Comparison of ENCODE assay signal across 1 cellular context in the genomic region with DNA sequence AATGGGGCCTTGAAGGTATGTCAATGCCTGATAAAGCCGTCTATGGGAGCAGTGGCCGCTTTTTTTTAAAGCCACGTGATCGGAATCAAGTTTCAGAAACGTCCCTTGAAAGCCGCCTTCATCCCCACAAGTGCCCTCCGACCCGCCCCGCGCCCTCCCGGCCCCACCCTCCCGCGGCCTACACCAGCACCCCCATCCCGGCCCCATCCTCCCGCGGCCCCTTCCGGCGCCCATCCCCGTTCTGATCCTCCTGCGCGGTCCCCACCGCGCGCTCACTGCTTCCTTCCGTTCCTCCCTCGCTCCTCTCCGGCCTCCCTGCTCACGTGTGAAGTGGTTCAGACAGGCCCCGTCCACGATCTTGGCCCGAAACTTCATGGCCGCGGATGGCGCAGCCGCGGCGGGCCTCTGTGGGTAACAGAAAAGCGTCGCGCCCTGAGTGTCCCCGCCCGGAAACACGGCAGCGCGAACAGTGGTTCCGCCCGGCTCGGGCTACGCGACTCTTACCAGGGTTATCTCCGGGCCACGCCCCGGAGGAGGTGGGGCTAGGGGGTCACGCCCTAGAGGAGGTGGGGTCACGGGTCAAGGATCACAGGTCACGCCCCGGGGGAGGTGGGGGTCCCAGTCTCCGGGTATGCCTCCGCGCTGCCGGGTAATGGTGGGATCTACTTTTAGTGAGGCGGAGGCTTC.
TF ChIP-seq lines count a peak whose summit lies in the region.

TSS of gene HUS1 (minus strand) at position 471 of the 687 bp plus-strand sequence. CDS start at position 375, 96 bp downstream.

TF ChIP-seq in GM23338, 12 proteins besides CTCF, POLR2A, EP300 and RAD21 (continued from another document):
- TF ChIP-seq ETS1 (IDR thresholded peaks at IDR 0.05) (peak; percentile 57), ZNF331 (CRISPR knock-in tag; IDR thresholded peaks at IDR 0.05; ENCODE audit: low read depth) (no peak), CREB1 (CRISPR knock-in tag; IDR thresholded peaks at IDR 0.05; ENCODE audit: low read depth) (peak; percentile 84)
- TF ChIP-seq, protein P1, sequence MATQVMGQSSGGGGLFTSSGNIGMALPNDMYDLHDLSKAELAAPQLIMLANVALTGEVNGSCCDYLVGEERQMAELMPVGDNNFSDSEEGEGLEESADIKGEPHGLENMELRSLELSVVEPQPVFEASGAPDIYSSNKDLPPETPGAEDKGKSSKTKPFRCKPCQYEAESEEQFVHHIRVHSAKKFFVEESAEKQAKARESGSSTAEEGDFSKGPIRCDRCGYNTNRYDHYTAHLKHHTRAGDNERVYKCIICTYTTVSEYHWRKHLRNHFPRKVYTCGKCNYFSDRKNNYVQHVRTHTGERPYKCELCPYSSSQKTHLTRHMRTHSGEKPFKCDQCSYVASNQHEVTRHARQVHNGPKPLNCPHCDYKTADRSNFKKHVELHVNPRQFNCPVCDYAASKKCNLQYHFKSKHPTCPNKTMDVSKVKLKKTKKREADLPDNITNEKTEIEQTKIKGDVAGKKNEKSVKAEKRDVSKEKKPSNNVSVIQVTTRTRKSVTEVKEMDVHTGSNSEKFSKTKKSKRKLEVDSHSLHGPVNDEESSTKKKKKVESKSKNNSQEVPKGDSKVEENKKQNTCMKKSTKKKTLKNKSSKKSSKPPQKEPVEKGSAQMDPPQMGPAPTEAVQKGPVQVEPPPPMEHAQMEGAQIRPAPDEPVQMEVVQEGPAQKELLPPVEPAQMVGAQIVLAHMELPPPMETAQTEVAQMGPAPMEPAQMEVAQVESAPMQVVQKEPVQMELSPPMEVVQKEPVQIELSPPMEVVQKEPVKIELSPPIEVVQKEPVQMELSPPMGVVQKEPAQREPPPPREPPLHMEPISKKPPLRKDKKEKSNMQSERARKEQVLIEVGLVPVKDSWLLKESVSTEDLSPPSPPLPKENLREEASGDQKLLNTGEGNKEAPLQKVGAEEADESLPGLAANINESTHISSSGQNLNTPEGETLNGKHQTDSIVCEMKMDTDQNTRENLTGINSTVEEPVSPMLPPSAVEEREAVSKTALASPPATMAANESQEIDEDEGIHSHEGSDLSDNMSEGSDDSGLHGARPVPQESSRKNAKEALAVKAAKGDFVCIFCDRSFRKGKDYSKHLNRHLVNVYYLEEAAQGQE (IDR thresholded peaks at IDR 0.05; ENCODE audit: unreplicated experiment), result no peak
